In genomic region chr2:2234398-2234797, GRCh38 we compare ENCODE assay signal across 17 cellular contexts.
A peak's percentile ranks its signal among the peaks of the same experiment; 100 is the strongest.
DNase-seq lines count a peak whose midpoint lies in the region; ATAC-seq and TF ChIP-seq lines count a peak whose summit lies in the region.
"Had no signal": no experiment of that assay in that cellular context is flagged by ENCODE, and none has a peak within 500 bp of the region (broad histone marks: within the 10 kb centered on the region; RNA-seq: fewer than 3 reads in every experiment).

No MANE protein-coding gene starts in this region.

- H3K23ac ChIP-seq in H9 (ENCODE audit: insufficient read length, low read depth, low read length): no peak overlapping the region

- intact Hi-C loops in stomach (cut with DNase I; ENCODE audit: low total_unique reads): no loop called here

- no peak for TF ChIP-seq POLR2A in stomach (IDR thresholded peaks at IDR 0.05)

- H2BK20ac ChIP-seq in H9 (ENCODE audit: low read depth, low read length, poor library complexity, severe bottlenecking): no peak overlapping the region

- no peaks in the 10 kb centered on the region for H3K23me2 ChIP-seq in H9 (ENCODE audit: insufficient read length, low read depth, low read length, poor library complexity, severe bottlenecking)

- no peak overlapping the region for H4K5ac ChIP-seq in H9 (ENCODE audit: insufficient read length, low read depth, low read length)

- H3K56ac ChIP-seq in H9 (ENCODE audit: insufficient read length, low read depth, low read length): no peak overlapping the region

- no peak for ATAC-seq in GM18519 (IDR thresholded peaks at IDR 0.05; ENCODE audit: low FRiP score, unreplicated experiment)
- ATAC-seq: left lobe of liver; Panc1; stimulated activated memory B cell treated with anti-CD40 and anti-IgM and Interleukin-4, amounts not matched to agents 10 μg/mL and 1 μg/mL and 100 μg/mL, for 72 hours had no signal

- no peak overlapping the region for H2BK15ac ChIP-seq in H9 (ENCODE audit: low read depth, low read length)

- H4K8ac ChIP-seq in H9 (replicated peaks; ENCODE audit: insufficient read length, low read depth, low read length): no peak overlapping the region

- H3K4me2 ChIP-seq in H9 (ENCODE audit: insufficient read depth, insufficient read length, low read length): no peak overlapping the region

- no peaks in the 10 kb centered on the region for H3K9me3 Mint-ChIP-seq in H9

- H3K27ac ChIP-seq in H9 (ENCODE audit: insufficient read length, low read depth, low read length): no peak overlapping the region
- H3K27ac ChIP-seq in stomach: no peak overlapping the region
- H3K27ac ChIP-seq: epithelial cell of prostate had no signal

- H3K4me3 ChIP-seq in foreskin fibroblast (ENCODE audit: low read depth in 1 of 2, low read length in 2 of 2): no peak overlapping the region
- no peak overlapping the region for H3K4me3 ChIP-seq in stomach

- peaks cover 0 to 3% (median 0%) of the 10 kb centered on the region in 3 experiments; a peak in 2 of 7 replicates for H3K36me3 Mint-ChIP-seq in H9 (ENCODE audit: insufficient read depth in 1 of 3, low read depth in 3 of 3)
- H3K36me3 Mint-ChIP-seq: activated naive CD8-positive, alpha-beta T cell treated with anti-CD3 and anti-CD28 coated beads for 36 hours; stimulated activated memory B cell treated with anti-CD40 and anti-IgM and Interleukin-4, amounts not matched to agents 10 μg/mL and 1 μg/mL and 100 μg/mL, for 72 hours had no signal

- H3K9ac ChIP-seq in H9 (ENCODE audit: extremely low read depth, insufficient read length, low read length): no peak overlapping the region

- no CpG with 5 or more reads among the region's 3 CpGs for WGBS in H9 (ENCODE audit: extremely low coverage, insufficient read length, low lambda C conversion rate)
- 48 to 56% (median 55%) methylated on average over 3 of the region's 3 CpGs for WGBS in stomach, 5 donors

- no peak for TF ChIP-seq EP300 in stomach (IDR thresholded peaks at IDR 0.05)

- H2BK12ac ChIP-seq in H9 (ENCODE audit: insufficient read length, low read depth, low read length): no peak overlapping the region

- no peak overlapping the region for H3K14ac ChIP-seq in H9 (ENCODE audit: insufficient read depth, low read length)

- H3T11ph ChIP-seq in H9 (ENCODE audit: low read length): no peak overlapping the region

- no peak overlapping the region for H3K4me3 Mint-ChIP-seq in H9
- H3K4me3 Mint-ChIP-seq: activated naive CD8-positive, alpha-beta T cell treated with anti-CD3 and anti-CD28 coated beads for 36 hours; brain; stimulated activated memory B cell treated with anti-CD40 and anti-IgM and Interleukin-4, amounts not matched to agents 10 μg/mL and 1 μg/mL and 100 μg/mL, for 72 hours had no signal

- no peaks in the 10 kb centered on the region for H3K4me1 ChIP-seq in H9 (ENCODE audit: insufficient read depth, low read length)
- H3K4me1 ChIP-seq in stomach: peaks cover 0 to 4% (median 0%) of the 10 kb centered on the region in 4 donors

- H3K36me3 ChIP-seq in stomach: no peaks in the 10 kb centered on the region

- H3K79me1 ChIP-seq in H9 (ENCODE audit: insufficient read depth, low read depth, low read length, poor library complexity, severe bottlenecking): no peaks in the 10 kb centered on the region

- H4K20me1 ChIP-seq in H9 (ENCODE audit: control insufficient read depth, insufficient read depth, insufficient read length): no peaks in the 10 kb centered on the region

- no peak overlapping the region for H3K27ac Mint-ChIP-seq in H9
- H3K27ac Mint-ChIP-seq: activated naive CD8-positive, alpha-beta T cell treated with anti-CD3 and anti-CD28 coated beads for 36 hours; stimulated activated memory B cell treated with anti-CD40 and anti-IgM and Interleukin-4, amounts not matched to agents 10 μg/mL and 1 μg/mL and 100 μg/mL, for 72 hours had no signal

- no peak overlapping the region for H2BK5ac ChIP-seq in H9 (ENCODE audit: insufficient read length, low read length)

- no peak overlapping the region for H2AK5ac ChIP-seq in H9 (ENCODE audit: insufficient read length, low read length)

- TF ChIP-seq CTCF in H9 (conservative IDR thresholded peaks at IDR 0.05): peak; percentile 48; the same call in 2 of the 3 replicates
- no peak for TF ChIP-seq CTCF in foreskin fibroblast (IDR thresholded peaks at IDR 0.05; ENCODE audit: low read depth, low read length)
- no peak for TF ChIP-seq CTCF in stomach (IDR thresholded peaks at IDR 0.05)

- no peaks in the 10 kb centered on the region for H3K27me3 ChIP-seq in H9 (ENCODE audit: insufficient read depth, low read length)
- peaks cover 0 to 11% (median 0%) of the 10 kb centered on the region in 3 donors for H3K27me3 ChIP-seq in stomach

- no peaks in the 10 kb centered on the region for H3K79me2 ChIP-seq in H9 (ENCODE audit: insufficient read depth, low read length)

- no peak overlapping the region for H2BK120ac ChIP-seq in H9 (ENCODE audit: low read depth, low read length, poor library complexity, severe bottlenecking)

- no peak overlapping the region for H3K4ac ChIP-seq in H9 (ENCODE audit: low read depth, low read length)

- H4K91ac ChIP-seq in H9 (ENCODE audit: insufficient read length, low read depth, low read length): no peak overlapping the region

- H3K27me3 Mint-ChIP-seq in H9 (ENCODE audit: low read depth): no peaks in the 10 kb centered on the region; the same call in 1 of the 2 replicates
- H3K27me3 Mint-ChIP-seq: brain; stimulated activated memory B cell treated with anti-CD40 and anti-IgM and Interleukin-4, amounts not matched to agents 10 μg/mL and 1 μg/mL and 100 μg/mL, for 72 hours had no signal

- no peak overlapping the region for H3K18ac ChIP-seq in H9 (ENCODE audit: insufficient read length, low read depth, low read length)

- peaks cover 4 to 10% of the 10 kb centered on the region in 2 experiments for H3K4me1 Mint-ChIP-seq in H9
- H3K4me1 Mint-ChIP-seq: activated naive CD8-positive, alpha-beta T cell treated with anti-CD3 and anti-CD28 coated beads for 36 hours; stimulated activated memory B cell treated with anti-CD40 and anti-IgM and Interleukin-4, amounts not matched to agents 10 μg/mL and 1 μg/mL and 100 μg/mL, for 72 hours had no signal

- no peak overlapping the region for H2AFZ ChIP-seq in H9 (ENCODE audit: low read length)

- no peaks in the 10 kb centered on the region for H3K9me3 ChIP-seq in H9 (ENCODE audit: control insufficient read depth, low read depth, low read length)
- peaks cover 0 to 9% (median 0%) of the 10 kb centered on the region in 4 donors for H3K9me3 ChIP-seq in stomach

- DNase-seq in H9 (no peak), NCI-H1436 (lab: John Stamatoyannopoulos, UW) (peak; percentile 80), NCI-H2171 treated with DMSO at 0.1 percent for 48 hours (lab: John Stamatoyannopoulos, UW) (peak; percentile 33), cerebellar cortex (ENCODE audit: low spot score) (peak; percentile 62), foreskin fibroblast (no peak), stomach (no peak), epidermal melanocyte (ENCODE audit: insufficient read length, low spot score) (no peak)
- DNase-seq: activated naive CD8-positive, alpha-beta T cell treated with anti-CD3 and anti-CD28 coated beads for 36 hours; KBM-7; retina; trophoblast cell had no signal

Comparison
In these comparisons a context has a peak if more than half of its experiments do, and no peak if none do; other contexts are left out.
1. DNase-seq: peak in NCI-H1436 (single experiment), NCI-H2171 treated with DMSO at 0.1 percent for 48 hours (single experiment) and cerebellar cortex (single experiment); none in H9 (single experiment), foreskin fibroblast (0 of 2), stomach (single experiment) and epidermal melanocyte (single experiment).